Comparison of ENCODE assay signal across 16 cellular contexts in the genomic region with DNA sequence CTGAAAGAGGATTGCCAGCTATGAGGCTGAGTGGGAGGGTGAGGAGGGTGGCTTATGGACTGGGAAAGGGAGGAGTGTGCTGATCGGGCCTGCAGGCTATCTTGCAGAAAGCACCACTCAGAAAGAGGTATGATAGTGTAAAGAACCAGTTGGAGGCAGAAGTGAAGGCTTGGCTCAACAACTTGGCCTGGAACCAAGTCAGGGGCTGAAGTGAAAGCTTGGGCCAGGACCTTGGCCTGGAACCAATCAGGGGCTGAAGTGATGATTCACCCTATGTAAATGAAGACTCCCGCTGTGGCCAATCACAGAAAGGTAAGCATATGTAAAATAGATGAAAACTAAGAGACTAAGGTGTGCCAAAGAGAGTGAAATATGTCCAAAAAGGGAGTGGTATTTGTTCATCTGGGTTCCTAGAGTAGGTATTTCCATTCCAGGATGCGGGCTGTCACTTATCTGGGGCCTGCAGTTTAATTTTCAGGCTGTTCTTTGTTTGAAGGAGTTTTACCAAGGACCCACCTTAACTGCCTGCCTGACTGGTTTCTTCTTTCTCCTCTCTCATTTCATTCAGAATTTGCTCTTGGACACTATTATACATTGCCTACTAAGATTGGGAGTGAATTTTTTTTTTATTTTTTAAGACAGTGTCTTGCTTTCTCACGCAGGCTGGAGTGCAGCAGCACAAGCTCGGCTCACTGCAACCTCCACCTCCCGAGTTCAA. TPM values are rescaled to one million over a fixed set of nuclear protein-coding genes. Genes with fewer than 3 reads are reported as not detected.
DNase-seq lines count a peak whose midpoint lies in the region; ATAC-seq and TF ChIP-seq lines count a peak whose summit lies in the region.
"Had no signal": no experiment of that assay in that cellular context is flagged by ENCODE, and none has a peak within 500 bp of the region (broad histone marks: within the 10 kb centered on the region; RNA-seq: fewer than 3 reads in every experiment).

No MANE protein-coding gene starts in this region.

- no peaks in the 10 kb centered on the region for H3K9me3 ChIP-seq in mucosa of descending colon
- H3K9me3 ChIP-seq: thyroid gland had no signal

- H3K27me3 ChIP-seq in H7 (ENCODE audit: control insufficient read depth, insufficient read depth, low read length), result no peaks in the 10 kb centered on the region
- H3K27me3 ChIP-seq: thyroid gland had no signal

- TF ChIP-seq CTCF in choroid plexus epithelial cell (conservative IDR thresholded peaks at IDR 0.05; ENCODE audit: low read depth, low read length) (no peak), mucosa of descending colon (IDR thresholded peaks at IDR 0.05) (no peak)

- no peaks in the 10 kb centered on the region for H3K4me1 ChIP-seq in mucosa of descending colon (ENCODE audit: low read depth)

- H3K36me3 ChIP-seq in mucosa of descending colon (ENCODE audit: low read depth) (no peaks in the 10 kb centered on the region), H7 (replicated peaks; ENCODE audit: control insufficient read depth, insufficient read depth, low read length) (no peaks in the 10 kb centered on the region)
- H3K36me3 ChIP-seq: thyroid gland had no signal

- ATAC-seq in mucosa of descending colon (peak; percentile 2), HG02973 (IDR thresholded peaks at IDR 0.05; ENCODE audit: unreplicated experiment) (no peak)
- ATAC-seq: naive thymus-derived CD4-positive, alpha-beta T cell had no signal

- intact Hi-C loops in mucosa of descending colon (cut with DNase I, micrococcal nuclease), result no loop called here

- H3K4me3 ChIP-seq in choroid plexus epithelial cell (ENCODE audit: low read depth, low read length) (no peak overlapping the region), mucosa of descending colon (no peak overlapping the region), H7 (ENCODE audit: insufficient read depth, low read depth, low read length) (no peak overlapping the region)
- H3K4me3 ChIP-seq: thyroid gland had no signal

- DNase-seq in HT1080 (ENCODE audit: low read depth) (peak; percentile 61), NCI-H69 (lab: John Stamatoyannopoulos, UW) (peak; percentile 32), choroid plexus epithelial cell (ENCODE audit: low read depth) (peak; percentile 75), mucosa of descending colon (no peak), H7 (no peak), putamen (ENCODE audit: low spot score) (no peak)
- DNase-seq: activated B cell treated with CpG ODN at 0.5 μM for 24 hours; activated naive CD8-positive, alpha-beta T cell treated with anti-CD3 and anti-CD28 coated beads for 36 hours; C1 segment of cervical spinal cord; HFFc6; Kasumi-1; naive thymus-derived CD4-positive, alpha-beta T cell; NCI-H1930; stimulated activated CD4-positive, alpha-beta T cell treated with anti-CD3 and anti-CD28 coated beads, Interleukin-1b, Interleukin-23, amount 100 ng/mL, for 48 hours had no signal

RNA-seq across cellular contexts. Expression of gene RFX5, which starts 5.1 kb away (rescaled TPM):
- 34.8 and 46.4 TPM in 2 replicates for total RNA-seq in HT1080 (2014; rRNA removed; shearing (Covaris generic))
- 26.4 and 32.7 TPM in 2 replicates for polyA plus RNA-seq in HT1080 (2015; cell fraction: cytosol; rRNA removed)
- polyA plus RNA-seq in HT1080 (2015; cell fraction: nucleus; rRNA removed), result 59.0 and 61.3 TPM in 2 replicates
- total RNA-seq in mucosa of descending colon, result 10 to 100 TPM; 20.5 to 45.3 (median 31.8) TPM
- 73.1 and 74.9 TPM in 2 replicates for total RNA-seq in H7 (2014; rRNA removed; shearing (Covaris generic))

RNA-seq across cellular contexts. Expression of gene SELENBP1, which starts 20.3 kb away (rescaled TPM):
- not detected in 2 replicates for total RNA-seq in HT1080 (2014; rRNA removed; shearing (Covaris generic))
- polyA plus RNA-seq in HT1080 (2015; cell fraction: cytosol; rRNA removed), result not detected in 2 replicates
- not detected in 2 replicates for polyA plus RNA-seq in HT1080 (2015; cell fraction: nucleus; rRNA removed)
- total RNA-seq in mucosa of descending colon, result 1,000 to 10,000 TPM in 2 of 3 donors, 100 to 1,000 TPM in 1; 914 to 2,582 (median 1,654) TPM
- 36.9 and 41.9 TPM in 2 replicates for total RNA-seq in H7 (2014; rRNA removed; shearing (Covaris generic))
- total RNA-seq: activated B cell treated with CpG ODN at 0.5 μM for 24 hours; activated naive CD8-positive, alpha-beta T cell treated with anti-CD3 and anti-CD28 coated beads for 36 hours; naive thymus-derived CD4-positive, alpha-beta T cell had no signal
- polyA plus RNA-seq: naive thymus-derived CD4-positive, alpha-beta T cell had no signal

RNA-seq across cellular contexts. Expression of gene PI4KB, which starts 24.9 kb away (rescaled TPM):
- 37.8 and 50.0 TPM in 2 replicates for total RNA-seq in HT1080 (2014; rRNA removed; shearing (Covaris generic))
- polyA plus RNA-seq in HT1080 (2015; cell fraction: cytosol; rRNA removed), result 41.4 and 41.5 TPM in 2 replicates
- polyA plus RNA-seq in HT1080 (2015; cell fraction: nucleus; rRNA removed), result 46.0 and 51.6 TPM in 2 replicates
- 10 to 100 TPM; 57.9 to 77.2 (median 58.9) TPM for total RNA-seq in mucosa of descending colon
- 33.4 and 36.2 TPM in 2 replicates for total RNA-seq in H7 (2014; rRNA removed; shearing (Covaris generic))

RNA-seq across cellular contexts. Expression of gene PSMB4, which starts 47.2 kb away (rescaled TPM):
- 526 and 564 TPM in 2 replicates for total RNA-seq in HT1080 (2014; rRNA removed; shearing (Covaris generic))
- polyA plus RNA-seq in HT1080 (2015; cell fraction: cytosol; rRNA removed), result 451 and 516 TPM in 2 replicates
- 560 and 565 TPM in 2 replicates for polyA plus RNA-seq in HT1080 (2015; cell fraction: nucleus; rRNA removed)
- 100 to 1,000 TPM; 154 to 213 (median 193) TPM for total RNA-seq in mucosa of descending colon
- 889 and 932 TPM in 2 replicates for total RNA-seq in H7 (2014; rRNA removed; shearing (Covaris generic))

Comparison
In these comparisons a context has a peak if more than half of its experiments do, and no peak if none do; other contexts are left out.
1. DNase-seq: peak in HT1080 (single experiment), NCI-H69 (single experiment) and choroid plexus epithelial cell (single experiment); none in mucosa of descending colon (0 of 3), H7 (single experiment) and putamen (single experiment).
2. RNA of gene SELENBP1, which starts 20.3 kb away (total RNA-seq): 914 to 2,582 TPM in mucosa of descending colon and 36.9 to 41.9 TPM in H7; not detected in HT1080; every median in the first group is over 10 times any median in the second.